Comparison of ENCODE assay signal across 8 cellular contexts in genomic region chr1:9239622-9240401, GRCh38. TPM values are rescaled to one million over a fixed set of nuclear protein-coding genes. Genes with fewer than 3 reads are reported as not detected.
DNase-seq lines count a peak whose midpoint lies in the region; ATAC-seq and TF ChIP-seq lines count a peak whose summit lies in the region.

No MANE protein-coding gene starts in this region.

- H3K9me3 ChIP-seq in Peyer's patch (no peaks in the 10 kb centered on the region), adrenal gland (replicated peaks in 1 of 3) (no peaks in the 10 kb centered on the region)

- peak overlapping the region; percentile 33 to 71 (median 50) for H3K27ac ChIP-seq in Peyer's patch
- peak overlapping the region; percentile 84 to 97 (median 96) for H3K27ac ChIP-seq in adrenal gland

- TF ChIP-seq CTCF in Peyer's patch (IDR thresholded peaks at IDR 0.05) (no peak), adrenal gland (IDR thresholded peaks at IDR 0.05) (no peak)

- no peaks in the 10 kb centered on the region for H3K36me3 ChIP-seq in Peyer's patch
- H3K36me3 ChIP-seq in adrenal gland (replicated peaks in 1 of 2): no peaks in the 10 kb centered on the region

- intact Hi-C loops in adrenal gland (cut with DNase I): no loop called here

- peaks cover 8 to 76% (median 18%) of the 10 kb centered on the region in 4 donors for H3K4me1 ChIP-seq in Peyer's patch
- H3K4me1 ChIP-seq in adrenal gland (replicated peaks in 1 of 2): peaks cover 78 to 95% of the 10 kb centered on the region in 2 donors

- no peaks in the 10 kb centered on the region for H3K27me3 ChIP-seq in Peyer's patch
- H3K27me3 ChIP-seq in adrenal gland: no peaks in the 10 kb centered on the region

- DNase-seq in Peyer's patch (peak; percentile 56 to 85 (median 72)), adrenal gland (peak in 6 of 7 donors; percentile 76 to 81 (median 80)), left kidney (ENCODE audit: low read depth, low spot score) (peak; percentile 11), HPDE6-E6E7 (ENCODE audit: extremely low spot score) (no peak), NCI-H510A treated with DMSO at 0.1 percent for 48 hours (lab: John Stamatoyannopoulos, UW) (no peak)
- peak; percentile 5 for DNase-seq in stimulated activated CD8-positive, alpha-beta memory T cell treated with anti-CD3 and anti-CD28 coated beads, Interleukin-12 subunit alpha, Interleukin-12 subunit beta, amount 100 ng/mL, for 1 hour (ENCODE audit: low read depth)

- H3K4me3 ChIP-seq in Peyer's patch: peak overlapping the region in 1 of 4 donors; percentile 29
- H3K4me3 ChIP-seq in adrenal gland: peak overlapping the region in 1 of 4 donors; percentile 37

- no peak for TF ChIP-seq POLR2A in Peyer's patch (IDR thresholded peaks at IDR 0.05)
- TF ChIP-seq POLR2A in adrenal gland (IDR thresholded peaks at IDR 0.05): peak in 1 of 2 donors; percentile 74

- WGBS in adrenal gland, 4 donors: 21 to 31% (median 26%) methylated on average over 13 to 16 of the region's 16 CpGs

- ATAC-seq in GM19351 (IDR thresholded peaks at IDR 0.05; ENCODE audit: unreplicated experiment): peak; percentile 45
- no peak for ATAC-seq in HG02973 (IDR thresholded peaks at IDR 0.05; ENCODE audit: unreplicated experiment)

RNA-seq across cellular contexts. Expression of gene H6PD, which starts 5.2 kb away (rescaled TPM):
- 10 to 100 TPM; 23.1 to 72.9 (median 37.2) TPM for total RNA-seq in Peyer's patch
- 100 to 1,000 TPM in 2 of 8 donors, 10 to 100 TPM in 6; 65.7 to 116 (median 84.2) TPM for total RNA-seq in adrenal gland
- polyA plus RNA-seq in adrenal gland: 10 to 100 TPM; 20.3 to 28.8 (median 22.7) TPM

RNA-seq across cellular contexts. Expression of gene SPSB1, which starts 52.9 kb away (rescaled TPM):
- 100 to 1,000 TPM in 2 of 4 donors, 10 to 100 TPM in 2; 69.3 to 168 (median 94.1) TPM for total RNA-seq in Peyer's patch
- total RNA-seq in adrenal gland: 10 to 100 TPM in 5 of 8 donors, 1 to 10 TPM in 3; 8.4 to 14.0 (median 10.2) TPM
- polyA plus RNA-seq in adrenal gland: 10 to 100 TPM in 1 of 3 donors, 1 to 10 TPM in 2; 5.1 to 12.9 (median 5.5) TPM

Comparison
In these comparisons a context has a peak if more than half of its experiments do, and no peak if none do; other contexts are left out.
1. DNase-seq: peak in Peyer's patch (3 of 3), adrenal gland (6 of 7), left kidney (single experiment) and stimulated activated CD8-positive, alpha-beta memory T cell treated with anti-CD3 and anti-CD28 coated beads, Interleukin-12 subunit alpha, Interleukin-12 subunit beta, amount 100 ng/mL, for 1 hour (single experiment); none in HPDE6-E6E7 (single experiment) and NCI-H510A treated with DMSO at 0.1 percent for 48 hours (single experiment).
2. RNA of gene SPSB1, which starts 52.9 kb away (total RNA-seq): 69.3 to 168 TPM in Peyer's patch; 8.4 to 14.0 TPM in adrenal gland; every median in the first group is over 4 times any median in the second.